In genomic region chr10:92787557-92788152, GRCh38 we compare ENCODE assay signal across 30 cellular contexts.
DNase-seq lines count a peak whose midpoint lies in the region; ATAC-seq, FAIRE-seq and TF ChIP-seq lines count a peak whose summit lies in the region.
"Had no signal": no experiment of that assay in that cellular context is flagged by ENCODE, and none has a peak within 500 bp of the region (broad histone marks: within the 10 kb centered on the region; RNA-seq: fewer than 3 reads in every experiment).

No MANE protein-coding gene starts in this region.

- no peak overlapping the region for H2BK5ac ChIP-seq in neuronal stem cell (ENCODE audit: low read length)

- FAIRE-seq in GM12891 (lab: Jason Lieb, UNC) = peak; percentile 54
- FAIRE-seq: endometrium, HTR-8/SVneo had no signal

- ATAC-seq in activated T-helper 17 cell treated with anti-CD3 and anti-CD28 coated beads, Interleukin-2, amount 50 U/mL, for 72 hours (replicated peaks) = no peak
- ATAC-seq: HCT116, left colon, right lobe of liver, Right ventricle myocardium inferior, SK-N-SH treated with all-trans-retinoic acid at 6 μM for 48 hours had no signal

- H3K4me3 Mint-ChIP-seq in activated T-helper 17 cell treated with anti-CD3 and anti-CD28 coated beads, Interleukin-2, amount 50 U/mL, for 72 hours = no peak overlapping the region
- H3K4me3 Mint-ChIP-seq: activated CD4-positive, alpha-beta T cell treated with anti-CD3 and anti-CD28 coated beads, Interleukin-2, amount 10 ng/mL, durations not matched to agents 24 days and 14 days; central memory CD8-positive, alpha-beta T cell; neural crest cell; T-helper 2 cell treated with Interferon-gamma antibody and Interleukin-4, amounts not matched to agents 5 μg/mL and 100 μg/mL, for 36 hours; type B pancreatic cell had no signal

- no peak overlapping the region for H3K9ac ChIP-seq in neuronal stem cell (ENCODE audit: low read depth, low read length, poor library complexity)

- H3K4me1 Mint-ChIP-seq in activated T-helper 17 cell treated with anti-CD3 and anti-CD28 coated beads, Interleukin-2, amount 50 U/mL, for 72 hours = no peaks in the 10 kb centered on the region
- H3K4me1 Mint-ChIP-seq: activated CD4-positive, alpha-beta T cell treated with anti-CD3 and anti-CD28 coated beads, Interleukin-2, amount 10 ng/mL, durations not matched to agents 24 days and 14 days; central memory CD8-positive, alpha-beta T cell; neural crest cell had no signal

- peak overlapping the region; percentile 52 for H2AK5ac ChIP-seq in neuronal stem cell (ENCODE audit: low read depth, low read length)

- DNase-seq in GM12891 (ENCODE audit: insufficient read length, low spot score) (no peak), NCI-H146 (lab: John Stamatoyannopoulos, UW) (peak; percentile 75), RPMI8226 (peak; percentile 80), neuronal stem cell (ENCODE audit: low spot score) (no peak), activated gamma-delta T cell (lab: John Stamatoyannopoulos, UW) (no peak), SW 1271 (lab: John Stamatoyannopoulos, UW) (no peak)
- DNase-seq: activated CD4-positive, alpha-beta T cell treated with anti-CD3 and anti-CD28 coated beads, Interleukin-2, amount 10 ng/mL, durations not matched to agents 24 days and 14 days; activated T-cell treated with anti-CD3 and anti-CD28 coated beads, Interleukin-2, amount 50 U/mL, for 1 hour; dermis blood vessel endothelial cell; esophagus squamous epithelium; foreskin melanocyte; KG1; left colon; MG63; NCI-H1694; NCI-H774; OCI-M1; right lobe of liver; stimulated activated CD4-positive, alpha-beta T cell treated with anti-CD3 and anti-CD28 coated beads, Interleukin-4, amount 100 ng/mL, for 1 hour had no signal

- no peak overlapping the region for H3K4me3 ChIP-seq in neuronal stem cell (ENCODE audit: low read length in 2 of 2)
- H3K4me3 ChIP-seq: esophagus squamous epithelium, MG63, right lobe of liver had no signal

- no peak overlapping the region for H2AFZ ChIP-seq in neuronal stem cell (ENCODE audit: low read length)

- H3K27ac Mint-ChIP-seq in activated T-helper 17 cell treated with anti-CD3 and anti-CD28 coated beads, Interleukin-2, amount 50 U/mL, for 72 hours = no peak overlapping the region
- H3K27ac Mint-ChIP-seq: activated CD4-positive, alpha-beta T cell treated with anti-CD3 and anti-CD28 coated beads, Interleukin-2, amount 10 ng/mL, durations not matched to agents 24 days and 14 days; T-helper 2 cell treated with Interferon-gamma antibody and Interleukin-4, amounts not matched to agents 5 μg/mL and 100 μg/mL, for 36 hours; type B pancreatic cell had no signal

- peaks cover 0 to 7% of the 10 kb centered on the region in 2 donors for H3K4me1 ChIP-seq in neuronal stem cell (ENCODE audit: control insufficient read depth in 2 of 2, insufficient read depth in 1 of 2, low read depth in 1 of 2, low read length in 2 of 2)
- H3K4me1 ChIP-seq: right lobe of liver had no signal

- H3K36me3 Mint-ChIP-seq in activated T-helper 17 cell treated with anti-CD3 and anti-CD28 coated beads, Interleukin-2, amount 50 U/mL, for 72 hours (ENCODE audit: low read depth) = no peaks in the 10 kb centered on the region
- H3K36me3 Mint-ChIP-seq: CD14-positive monocyte, type B pancreatic cell had no signal

- H3K18ac ChIP-seq in neuronal stem cell (ENCODE audit: low read length) = peak overlapping the region; percentile 8

- no peak overlapping the region for H4K91ac ChIP-seq in neuronal stem cell (ENCODE audit: low read depth, low read length, poor library complexity)

- H4K8ac ChIP-seq in neuronal stem cell (ENCODE audit: low read depth, low read length) = no peak overlapping the region

- peaks cover 0 to 20% (median 0%) of the 10 kb centered on the region in 3 experiments for H3K27me3 ChIP-seq in neuronal stem cell (ENCODE audit: control insufficient read depth in 3 of 3, insufficient read depth in 3 of 3, low read depth in 1 of 3, low read length in 3 of 3)
- H3K27me3 ChIP-seq: MG63, right lobe of liver had no signal

- H2BK12ac ChIP-seq in neuronal stem cell (ENCODE audit: low read length) = no peak overlapping the region

- no peak overlapping the region for H2BK15ac ChIP-seq in neuronal stem cell (ENCODE audit: low read length)

- no peaks in the 10 kb centered on the region for H3K9me3 ChIP-seq in neuronal stem cell (replicated peaks in 1 of 2; ENCODE audit: control insufficient read depth in 2 of 2, insufficient read depth in 1 of 2, low read depth in 1 of 2, low read length in 2 of 2)
- H3K9me3 ChIP-seq: esophagus squamous epithelium, MG63, right lobe of liver had no signal

- H3K4me2 ChIP-seq in neuronal stem cell (ENCODE audit: insufficient read depth, low read length, poor library complexity, severe bottlenecking) = no peak overlapping the region

- H3K9me3 Mint-ChIP-seq in activated T-helper 17 cell treated with anti-CD3 and anti-CD28 coated beads, Interleukin-2, amount 50 U/mL, for 72 hours = no peaks in the 10 kb centered on the region
- H3K9me3 Mint-ChIP-seq: activated CD4-positive, alpha-beta T cell treated with anti-CD3 and anti-CD28 coated beads, Interleukin-2, amount 10 ng/mL, durations not matched to agents 24 days and 14 days; central memory CD8-positive, alpha-beta T cell; neural crest cell; T-helper 2 cell treated with Interferon-gamma antibody and Interleukin-4, amounts not matched to agents 5 μg/mL and 100 μg/mL, for 36 hours; type B pancreatic cell had no signal

- no peak for TF ChIP-seq POLR2A in GM12891 (IDR thresholded peaks at IDR 0.05; ENCODE audit: low read depth, low read length)

- H3K27ac ChIP-seq in neuronal stem cell (replicated peaks; ENCODE audit: low read length) = no peak overlapping the region
- H3K27ac ChIP-seq: esophagus squamous epithelium, right lobe of liver had no signal

- H3K79me1 ChIP-seq in neuronal stem cell (ENCODE audit: low read depth, low read length) = no peaks in the 10 kb centered on the region

- no peaks in the 10 kb centered on the region for H3K36me3 ChIP-seq in neuronal stem cell (replicated peaks in 1 of 2; ENCODE audit: control insufficient read depth in 2 of 2, insufficient read depth in 2 of 2, low read length in 2 of 2)
- H3K36me3 ChIP-seq: esophagus squamous epithelium, MG63, right lobe of liver had no signal

- WGBS in neuronal stem cell (ENCODE audit: extremely low coverage in 2 of 2, insufficient read length in 2 of 2, insufficient replicate concordance in 1 of 2), 2 donors = no CpG with 5 or more reads among the region's 11 CpGs

- H3K4ac ChIP-seq in neuronal stem cell (ENCODE audit: low read length) = no peak overlapping the region

- no peak overlapping the region for H3K14ac ChIP-seq in neuronal stem cell (ENCODE audit: low read length)

- no peak overlapping the region for H2BK120ac ChIP-seq in neuronal stem cell (ENCODE audit: low read depth, low read length)

- no peak overlapping the region for H3K23ac ChIP-seq in neuronal stem cell (ENCODE audit: low read depth, low read length, poor library complexity)

- peaks cover 15% of the 10 kb centered on the region for H3K27me3 Mint-ChIP-seq in activated T-helper 17 cell treated with anti-CD3 and anti-CD28 coated beads, Interleukin-2, amount 50 U/mL, for 72 hours

TF ChIP-seq in GM12891, 5 proteins besides CTCF, POLR2A, EP300 and RAD21:
- TF ChIP-seq PAX5 (IDR thresholded peaks at IDR 0.05; ENCODE audit: insufficient read depth, low read length, severe bottlenecking) (no peak), POU2F2 (IDR thresholded peaks at IDR 0.05; ENCODE audit: low read depth, low read length) (no peak), SPI1 (IDR thresholded peaks at IDR 0.05; ENCODE audit: low read depth, low read length) (no peak), TAF1 (IDR thresholded peaks at IDR 0.05; ENCODE audit: low read depth, low read length) (no peak), POLR2AphosphoS5 (IDR thresholded peaks at IDR 0.05; ENCODE audit: low read depth, low read length) (no peak)

Comparison
In these comparisons a context has a peak if more than half of its experiments do, and no peak if none do; other contexts are left out.
1. DNase-seq: peak in NCI-H146 (single experiment) and RPMI8226 (single experiment); none in GM12891 (single experiment), neuronal stem cell (single experiment), activated gamma-delta T cell (single experiment) and SW 1271 (0 of 2).